Comparison of ENCODE assay signal across 1 cellular context in the genomic region with DNA sequence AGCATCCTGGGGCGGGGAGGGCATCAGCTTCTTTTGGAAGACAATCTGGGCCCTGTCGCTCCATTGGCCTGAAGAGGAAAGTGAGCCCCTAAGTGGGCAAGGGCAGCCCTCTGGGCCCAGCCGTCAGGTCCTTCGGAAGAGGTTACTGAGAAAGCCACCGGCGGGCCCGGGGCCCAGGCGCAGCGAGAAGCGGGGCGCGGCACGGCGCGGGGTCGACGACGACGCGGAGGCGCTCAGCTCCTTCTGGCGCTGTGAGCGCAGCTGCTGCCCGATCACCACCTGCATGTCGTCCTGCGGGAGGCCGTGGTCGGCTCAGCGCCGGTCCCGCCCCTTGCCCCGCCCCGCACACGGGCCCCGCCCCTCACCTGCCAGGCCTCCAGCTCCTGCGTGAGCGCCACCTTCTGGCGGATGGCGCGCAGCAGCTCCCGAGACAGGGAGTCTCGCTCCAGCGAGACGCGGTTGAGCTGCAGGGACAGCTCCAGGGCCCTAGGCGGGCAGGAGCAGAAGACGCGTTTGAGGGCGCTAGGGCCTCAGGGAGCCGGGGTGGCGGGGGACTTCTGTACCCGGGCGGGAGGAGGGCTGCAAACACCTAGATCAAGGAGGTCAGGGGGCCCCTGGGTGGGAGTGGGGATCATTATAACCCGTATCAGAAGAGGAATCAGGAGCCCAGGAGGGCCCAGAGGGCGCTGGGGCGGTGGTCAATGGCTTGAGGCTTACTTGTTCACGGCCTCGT.
TF ChIP-seq lines count a peak whose summit lies in the region.

No MANE protein-coding gene starts in this region.

TF ChIP-seq in SK-N-SH treated with all-trans-retinoic acid at 6 μM for 48 hours, 23 proteins besides CTCF, POLR2A, EP300 and RAD21 (continued from another document):
- TF ChIP-seq CREB5 (CRISPR knock-in tag; IDR thresholded peaks at IDR 0.05; ENCODE audit: low read depth): no peak
- TF ChIP-seq ZFP3 (CRISPR knock-in tag; IDR thresholded peaks at IDR 0.05): no peak
